ENCODE assay signal across 8 cellular contexts in the genomic region with DNA sequence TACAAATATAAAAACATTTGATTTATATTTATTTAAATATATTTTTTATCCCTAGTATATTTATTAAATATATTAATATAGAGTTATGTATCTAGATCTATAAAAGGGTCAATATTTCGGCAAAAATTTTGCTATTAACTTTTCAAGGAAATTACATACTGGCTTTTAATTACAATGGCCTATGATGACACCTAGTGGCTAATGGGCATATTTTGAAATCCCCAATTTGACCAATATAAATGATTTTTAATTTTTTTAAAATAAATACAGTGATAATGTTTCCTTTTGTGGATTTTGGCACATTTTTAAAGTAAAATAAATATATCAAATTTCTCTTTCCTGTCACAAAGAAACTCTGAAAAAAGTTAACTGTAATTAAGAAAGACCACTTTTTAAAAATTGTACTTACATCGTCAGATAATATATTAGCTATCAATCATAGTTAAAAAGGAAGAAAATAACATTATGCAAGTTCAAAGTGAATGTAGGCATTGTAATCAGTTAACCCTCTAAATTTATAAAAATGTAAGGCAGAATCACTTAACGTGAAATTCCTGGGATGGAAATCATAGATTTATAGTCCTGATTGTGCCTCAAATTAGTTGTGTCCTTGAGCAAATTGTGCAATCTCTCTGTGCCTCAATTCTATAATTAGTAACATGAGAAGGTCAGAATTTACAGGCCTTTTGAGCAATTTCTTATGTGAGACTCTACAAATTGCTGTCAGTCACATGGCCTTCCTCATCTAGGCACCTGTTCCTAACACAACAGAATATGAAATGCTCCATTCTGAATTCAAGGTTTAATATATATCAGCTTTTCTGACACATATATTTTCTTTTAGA. TPM values are rescaled to one million over a fixed set of nuclear protein-coding genes. Genes with fewer than 3 reads are reported as not detected.
DNase-seq lines count a peak whose midpoint lies in the region; ATAC-seq and TF ChIP-seq lines count a peak whose summit lies in the region.

No MANE protein-coding gene starts in this region.

- H3K27me3 ChIP-seq in SU-DHL-6 (ENCODE audit: low read length) (no peaks in the 10 kb centered on the region), hepatocyte (no peaks in the 10 kb centered on the region)

- H3K27ac ChIP-seq in SU-DHL-6 (ENCODE audit: low read depth, low read length) (peak overlapping the region; percentile 96), hepatocyte (no peak overlapping the region)

- peak; percentile 32 for DNase-seq in AG20443 (ENCODE audit: low spot score)
- DNase-seq in HEK293T (ENCODE audit: extremely low spot score) = no peak
- peak; percentile 24 for DNase-seq in hepatocyte (ENCODE audit: low spot score)
- DNase-seq in SHP77 treated with DMSO at 0.1 percent for 48 hours (lab: John Stamatoyannopoulos, UW) = no peak
- no peak for DNase-seq in KG1 (lab: John Stamatoyannopoulos, UW)
- no peak for DNase-seq in cerebellar cortex (ENCODE audit: low spot score)

- 69% methylated on average over 3 of the region's 3 CpGs for WGBS in hepatocyte (ENCODE audit: low lambda C conversion rate, missing lambda C conversion rate)

- CTCF ChIA-PET in HEK293T (lab: Yijun Ruan, JAX) = interaction anchor here (0.7 to 1.4 kb wide), 3 partner anchors 130 to 136 kb away, joined by 4 to 5 read pairs (median 4); no protein-coding TSS in a partner anchor

- TF ChIP-seq CTCF in SU-DHL-6 (IDR thresholded peaks at IDR 0.05; ENCODE audit: insufficient read depth, low read length, poor library complexity, severe bottlenecking) (peak; percentile 50), hepatocyte (IDR thresholded peaks at IDR 0.05; ENCODE audit: poor library complexity) (peak; percentile 62)

- no peak overlapping the region for H2AFZ ChIP-seq in SU-DHL-6 (ENCODE audit: low read depth, low read length, severe bottlenecking)
- H2AFZ ChIP-seq in hepatocyte = no peak overlapping the region

- H3K9me2 ChIP-seq in SU-DHL-6 (replicated peaks; ENCODE audit: insufficient read depth, low read length) (no peaks in the 10 kb centered on the region), hepatocyte (replicated peaks; ENCODE audit: insufficient read depth) (no peaks in the 10 kb centered on the region)

- peak overlapping the region; percentile 57 for H3K9ac ChIP-seq in SU-DHL-6 (ENCODE audit: low read length)

- H3K9me3 ChIP-seq in SU-DHL-6 (ENCODE audit: insufficient read depth, low read length) = no peaks in the 10 kb centered on the region
- no peaks in the 10 kb centered on the region for H3K9me3 ChIP-seq in hepatocyte (ENCODE audit: low read depth)

- no peaks in the 10 kb centered on the region for H3K36me3 ChIP-seq in SU-DHL-6 (ENCODE audit: low read length)
- H3K36me3 ChIP-seq in hepatocyte (replicated peaks; ENCODE audit: insufficient read depth, low read depth) = no peaks in the 10 kb centered on the region

- POLR2A ChIA-PET in HEK293T (lab: Yijun Ruan, JAX) = no interaction called here

- H3F3A ChIP-seq in SU-DHL-6 (ENCODE audit: insufficient read depth) = peaks cover 78% of the 10 kb centered on the region

- no peaks in the 10 kb centered on the region for H3K4me1 ChIP-seq in hepatocyte (ENCODE audit: insufficient read depth)

- no peak for ATAC-seq in GM19395 (IDR thresholded peaks at IDR 0.05; ENCODE audit: unreplicated experiment)

- H3K79me2 ChIP-seq in SU-DHL-6 (ENCODE audit: insufficient read depth, low read length) (peaks cover 26% of the 10 kb centered on the region; the same call in 1 of the 2 replicates), hepatocyte (no peaks in the 10 kb centered on the region)

- H3K4me3 ChIP-seq in SU-DHL-6 (ENCODE audit: insufficient read depth, low read length, poor library complexity, severe bottlenecking) (peak overlapping the region; percentile 52), hepatocyte (no peak overlapping the region)

- peak overlapping the region; percentile 81 for H3K4me2 ChIP-seq in SU-DHL-6 (ENCODE audit: low read depth, low read length, poor library complexity, severe bottlenecking)
- H3K4me2 ChIP-seq in hepatocyte = no peak overlapping the region

- H4K20me1 ChIP-seq in SU-DHL-6 (ENCODE audit: low read depth, low read length) (no peaks in the 10 kb centered on the region), hepatocyte (ENCODE audit: insufficient read depth, poor library complexity, severe bottlenecking) (no peaks in the 10 kb centered on the region)

TF ChIP-seq in HEK293T, 16 proteins besides CTCF, POLR2A, EP300 and RAD21:
- TF ChIP-seq CTBP1 (IDR thresholded peaks at IDR 0.05; ENCODE audit: borderline replicate concordance) = no peak
- TF ChIP-seq, protein P1, sequence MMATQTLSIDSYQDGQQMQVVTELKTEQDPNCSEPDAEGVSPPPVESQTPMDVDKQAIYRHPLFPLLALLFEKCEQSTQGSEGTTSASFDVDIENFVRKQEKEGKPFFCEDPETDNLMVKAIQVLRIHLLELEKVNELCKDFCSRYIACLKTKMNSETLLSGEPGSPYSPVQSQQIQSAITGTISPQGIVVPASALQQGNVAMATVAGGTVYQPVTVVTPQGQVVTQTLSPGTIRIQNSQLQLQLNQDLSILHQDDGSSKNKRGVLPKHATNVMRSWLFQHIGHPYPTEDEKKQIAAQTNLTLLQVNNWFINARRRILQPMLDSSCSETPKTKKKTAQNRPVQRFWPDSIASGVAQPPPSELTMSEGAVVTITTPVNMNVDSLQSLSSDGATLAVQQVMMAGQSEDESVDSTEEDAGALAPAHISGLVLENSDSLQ (IDR thresholded peaks at IDR 0.05) = peak; percentile 28; the same call in 1 of the 2 replicates
TF ChIP-seq in HEK293T: peak in this region for 1.

RNA-seq across cellular contexts. Expression of gene RGS13, which starts 25.6 kb away (rescaled TPM):
- 3.3 and 4.4 TPM in 2 replicates for total RNA-seq in hepatocyte
- 1.1 and 2.7 TPM in 2 replicates for polyA plus RNA-seq in hepatocyte

RNA-seq across cellular contexts. Expression of gene RGS1, which starts 34.8 kb away (rescaled TPM):
- 4.8 and 9.8 TPM in 2 replicates for total RNA-seq in hepatocyte
- 4.0 and 5.6 TPM in 2 replicates for polyA plus RNA-seq in hepatocyte

Comparison
In these comparisons a context has a peak if more than half of its experiments do, and no peak if none do; other contexts are left out.
1. DNase-seq: peak in AG20443 (single experiment) and hepatocyte (single experiment); none in HEK293T (single experiment), SHP77 treated with DMSO at 0.1 percent for 48 hours (single experiment), KG1 (single experiment) and cerebellar cortex (single experiment).